8 cellular contexts compared by ENCODE assay signal in genomic region chr16:11742536-11743307, GRCh38. TPM values are rescaled to one million over a fixed set of nuclear protein-coding genes. Genes with fewer than 3 reads are reported as not detected.
DNase-seq lines count a peak whose midpoint lies in the region; ATAC-seq and TF ChIP-seq lines count a peak whose summit lies in the region.

TSS of gene TXNDC11 (minus strand) at chr16:11742857. CDS start at chr16:11742730, 127 bp downstream.

- no peak for TF ChIP-seq CTCF in fibroblast of the aortic adventitia (IDR thresholded peaks at IDR 0.05; ENCODE audit: insufficient read depth, low read length)
- no peak for TF ChIP-seq CTCF in nephron progenitor cell (IDR thresholded peaks at IDR 0.05)

- H3K27me3 Mint-ChIP-seq in nephron progenitor cell (ENCODE audit: low read depth, poor library complexity): no peaks in the 10 kb centered on the region
- H3K27me3 Mint-ChIP-seq in stimulated activated naive CD8-positive, alpha-beta T cell treated with anti-CD3 and anti-CD28 coated beads, Interleukin-15, amount 100 ng/mL, for 72 hours: no peaks in the 10 kb centered on the region

- no peaks in the 10 kb centered on the region for H3K27me3 ChIP-seq in H7 (ENCODE audit: control insufficient read depth, insufficient read depth, low read length)

- ATAC-seq in stimulated activated naive CD8-positive, alpha-beta T cell treated with anti-CD3 and anti-CD28 coated beads, Interleukin-15, amount 100 ng/mL, for 72 hours: peak; percentile 96

- peak within 1 kb of the TSS; percentile 98 for H3K4me3 Mint-ChIP-seq in nephron progenitor cell
- H3K4me3 Mint-ChIP-seq in stimulated activated naive CD8-positive, alpha-beta T cell treated with anti-CD3 and anti-CD28 coated beads, Interleukin-15, amount 100 ng/mL, for 72 hours: peak within 1 kb of the TSS; percentile 87 to 93

- H3K4me1 Mint-ChIP-seq in nephron progenitor cell: peaks cover 45% of the 10 kb centered on the region
- H3K4me1 Mint-ChIP-seq in stimulated activated naive CD8-positive, alpha-beta T cell treated with anti-CD3 and anti-CD28 coated beads, Interleukin-15, amount 100 ng/mL, for 72 hours: peaks cover 55% of the 10 kb centered on the region

- no peaks in the 10 kb centered on the region for H3K36me3 ChIP-seq in H7 (replicated peaks; ENCODE audit: control insufficient read depth, insufficient read depth, low read length)

- peak within 1 kb of the TSS; percentile 82 for H3K4me3 ChIP-seq in H7 (ENCODE audit: insufficient read depth, low read depth, low read length)
- H3K4me3 ChIP-seq in fibroblast of the aortic adventitia (ENCODE audit: low read depth, low read length): peak within 1 kb of the TSS; percentile 75

- DNase-seq in ELF-1 (ENCODE audit: low read depth, low spot score) (peak; percentile 98), H7 (peak; percentile 99), M059J (ENCODE audit: low read depth) (peak; percentile 96), SHP77 (lab: John Stamatoyannopoulos, UW) (peak; percentile 92 to 96), fibroblast of the aortic adventitia (ENCODE audit: low read depth) (peak; percentile 98), nephron progenitor cell (peak; percentile 99)
- DNase-seq in activated effector memory CD4-positive, alpha-beta T cell treated with anti-CD3 and anti-CD28 coated beads, Interleukin-2, amount 50 U/mL, for 16 hours: peak; percentile 100
- DNase-seq in stimulated activated naive CD8-positive, alpha-beta T cell treated with anti-CD3 and anti-CD28 coated beads, Interleukin-15, amount 100 ng/mL, for 72 hours: peak; percentile 98 to 99

- no peaks in the 10 kb centered on the region for H3K9me3 Mint-ChIP-seq in nephron progenitor cell
- H3K9me3 Mint-ChIP-seq in stimulated activated naive CD8-positive, alpha-beta T cell treated with anti-CD3 and anti-CD28 coated beads, Interleukin-15, amount 100 ng/mL, for 72 hours: no peaks in the 10 kb centered on the region

- peaks cover 24% of the 10 kb centered on the region for H3K36me3 Mint-ChIP-seq in nephron progenitor cell (ENCODE audit: low read depth)

- peak within 1 kb of the TSS; percentile 96 for H3K27ac Mint-ChIP-seq in nephron progenitor cell
- H3K27ac Mint-ChIP-seq in stimulated activated naive CD8-positive, alpha-beta T cell treated with anti-CD3 and anti-CD28 coated beads, Interleukin-15, amount 100 ng/mL, for 72 hours: peak within 1 kb of the TSS; percentile 94 to 95

RNA-seq across cellular contexts. Expression of gene TXNDC11, which starts in this region (rescaled TPM):
- total RNA-seq in H7 (2014; rRNA removed; shearing (Covaris generic)): 12.3 and 14.4 TPM in 2 replicates
- 46.3 and 52.7 TPM in 2 replicates for total RNA-seq in M059J (2014; rRNA removed; shearing (Covaris generic))
- 9.0 and 24.0 TPM in 2 replicates for total RNA-seq in fibroblast of the aortic adventitia (ENCODE audit: low replicate concordance)

Comparison
In these comparisons a context has a peak if more than half of its experiments do, and no peak if none do; other contexts are left out.
1. Peak in every context shown above with its lines: DNase-seq, ATAC-seq and H3K4me3 ChIP-seq.